Comparison of ENCODE assay signal across 11 cellular contexts in genomic region chr6:12735786-12736185, GRCh38. TPM values are rescaled to one million over a fixed set of nuclear protein-coding genes. Genes with fewer than 3 reads are reported as not detected.
A peak's percentile ranks its signal among the peaks of the same experiment; 100 is the strongest.
DNase-seq lines count a peak whose midpoint lies in the region; ATAC-seq, FAIRE-seq and TF ChIP-seq lines count a peak whose summit lies in the region.
"Had no signal": no experiment of that assay in that cellular context is flagged by ENCODE, and none has a peak within 500 bp of the region (broad histone marks: within the 10 kb centered on the region; RNA-seq: fewer than 3 reads in every experiment).

No MANE protein-coding gene starts in this region.

- no peaks in the 10 kb centered on the region for H3K4me1 ChIP-seq in A549
- no peaks in the 10 kb centered on the region for H3K4me1 ChIP-seq in liver (ENCODE audit: control insufficient read depth in 4 of 4, insufficient read depth in 4 of 4, low read length in 3 of 4)
- H3K4me1 ChIP-seq: Caco-2 had no signal

- CTCF ChIA-PET in A549 (lab: Yijun Ruan, JAX) = no interaction called here

- DNase-seq in A549 (ENCODE audit: low read depth in 1 of 2, low spot score in 1 of 2) (no peak), EH (ENCODE audit: low read depth) (peak; percentile 13), astrocyte of the hippocampus (ENCODE audit: low read depth, low spot score) (peak; percentile 28), DMS53 treated with DMSO at 0.1 percent for 48 hours (lab: John Stamatoyannopoulos, UW; ENCODE audit: unreplicated experiment) (no peak)
- DNase-seq: Caco-2; CD8-positive, alpha-beta T cell had no signal

- H3K4me3 ChIP-seq in A549 (no peak overlapping the region), liver (ENCODE audit: low read depth in 1 of 3, low read length in 3 of 3) (no peak overlapping the region)

- TF ChIP-seq CTCF in A549 (IDR thresholded peaks at IDR 0.05) (no peak), liver (IDR thresholded peaks at IDR 0.05; ENCODE audit: low read depth, low read length, missing input control) (no peak)

- POLR2A ChIA-PET in A549 (lab: Yijun Ruan, JAX) = no interaction called here

- no peak for TF ChIP-seq EP300 in A549 (IDR thresholded peaks at IDR 0.05)

- no peak for FAIRE-seq in A549 (lab: Jason Lieb, UNC)
- FAIRE-seq: GM18507, H54 had no signal

- no peak overlapping the region for H3K4me2 ChIP-seq in A549

- H3K9ac ChIP-seq in liver (ENCODE audit: low read depth in 1 of 2, low read length in 2 of 2) = no peak overlapping the region

- no peak overlapping the region for H3K27ac ChIP-seq in A549
- no peak overlapping the region for H3K27ac ChIP-seq in liver (ENCODE audit: low read depth in 1 of 2, low read length in 2 of 2)

- 0% methylated on average over 1 of the region's 1 CpG for WGBS in A549 (ENCODE audit: missing lambda C conversion rate)
- WGBS in liver = 57% methylated on average over 1 of the region's 1 CpG

- no peak for TF ChIP-seq POLR2A in A549 (IDR thresholded peaks at IDR 0.05; ENCODE audit: low read length)

- ATAC-seq in A549 = no peak
- no peak for ATAC-seq in HG02938 (IDR thresholded peaks at IDR 0.05; ENCODE audit: unreplicated experiment)
- no peak for ATAC-seq in HG02981 (IDR thresholded peaks at IDR 0.05; ENCODE audit: unreplicated experiment)
- ATAC-seq: CD8-positive, alpha-beta T cell had no signal

- no peak for TF ChIP-seq RAD21 in A549 (conservative IDR thresholded peaks at IDR 0.05 in 1 of 2, IDR thresholded peaks at IDR 0.05 in 1 of 2)
- TF ChIP-seq RAD21 in liver (IDR thresholded peaks at IDR 0.05) = no peak

- H3K9me3 ChIP-seq in A549 = no peaks in the 10 kb centered on the region
- no peaks in the 10 kb centered on the region for H3K9me3 ChIP-seq in liver (ENCODE audit: control insufficient read depth in 4 of 4, low read length in 3 of 4)
- H3K9me3 ChIP-seq: Caco-2 had no signal

- no peaks in the 10 kb centered on the region for H3K36me3 ChIP-seq in liver (ENCODE audit: control insufficient read depth in 4 of 4, insufficient read depth in 3 of 4, low read depth in 1 of 4, low read length in 3 of 4)

- peaks cover 0 to 2% (median 0%) of the 10 kb centered on the region in 4 donors for H3K27me3 ChIP-seq in liver (ENCODE audit: control insufficient read depth in 4 of 4, insufficient read depth in 4 of 4, low read length in 3 of 4)

TF ChIP-seq in A549, 52 proteins besides CTCF, POLR2A, EP300 and RAD21 (continues in another document):
- TF ChIP-seq PBX3 (IDR thresholded peaks at IDR 0.05) (no peak), EHF (CRISPR knock-in tag; IDR thresholded peaks at IDR 0.05) (no peak), KDM1A (IDR thresholded peaks at IDR 0.05; ENCODE audit: low read depth) (no peak), BCL3 (IDR thresholded peaks at IDR 0.05) (no peak)
- TF ChIP-seq, protein P1, sequence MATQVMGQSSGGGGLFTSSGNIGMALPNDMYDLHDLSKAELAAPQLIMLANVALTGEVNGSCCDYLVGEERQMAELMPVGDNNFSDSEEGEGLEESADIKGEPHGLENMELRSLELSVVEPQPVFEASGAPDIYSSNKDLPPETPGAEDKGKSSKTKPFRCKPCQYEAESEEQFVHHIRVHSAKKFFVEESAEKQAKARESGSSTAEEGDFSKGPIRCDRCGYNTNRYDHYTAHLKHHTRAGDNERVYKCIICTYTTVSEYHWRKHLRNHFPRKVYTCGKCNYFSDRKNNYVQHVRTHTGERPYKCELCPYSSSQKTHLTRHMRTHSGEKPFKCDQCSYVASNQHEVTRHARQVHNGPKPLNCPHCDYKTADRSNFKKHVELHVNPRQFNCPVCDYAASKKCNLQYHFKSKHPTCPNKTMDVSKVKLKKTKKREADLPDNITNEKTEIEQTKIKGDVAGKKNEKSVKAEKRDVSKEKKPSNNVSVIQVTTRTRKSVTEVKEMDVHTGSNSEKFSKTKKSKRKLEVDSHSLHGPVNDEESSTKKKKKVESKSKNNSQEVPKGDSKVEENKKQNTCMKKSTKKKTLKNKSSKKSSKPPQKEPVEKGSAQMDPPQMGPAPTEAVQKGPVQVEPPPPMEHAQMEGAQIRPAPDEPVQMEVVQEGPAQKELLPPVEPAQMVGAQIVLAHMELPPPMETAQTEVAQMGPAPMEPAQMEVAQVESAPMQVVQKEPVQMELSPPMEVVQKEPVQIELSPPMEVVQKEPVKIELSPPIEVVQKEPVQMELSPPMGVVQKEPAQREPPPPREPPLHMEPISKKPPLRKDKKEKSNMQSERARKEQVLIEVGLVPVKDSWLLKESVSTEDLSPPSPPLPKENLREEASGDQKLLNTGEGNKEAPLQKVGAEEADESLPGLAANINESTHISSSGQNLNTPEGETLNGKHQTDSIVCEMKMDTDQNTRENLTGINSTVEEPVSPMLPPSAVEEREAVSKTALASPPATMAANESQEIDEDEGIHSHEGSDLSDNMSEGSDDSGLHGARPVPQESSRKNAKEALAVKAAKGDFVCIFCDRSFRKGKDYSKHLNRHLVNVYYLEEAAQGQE (IDR thresholded peaks at IDR 0.05) = peak; percentile 70

TF ChIP-seq in liver, 16 proteins besides CTCF, POLR2A, EP300 and RAD21:
- TF ChIP-seq, protein P1 (IDR thresholded peaks at IDR 0.05) = peak; percentile 93
- TF ChIP-seq HNF4G (IDR thresholded peaks at IDR 0.05) = no peak

RNA-seq across cellular contexts. Expression of gene PHACTR1, which starts 19.2 kb away (rescaled TPM):
- not detected in 2 replicates for polyA plus RNA-seq in A549 (2011; rRNA removed)
- polyA plus RNA-seq in A549 (2012; cell fraction: cytosol; rRNA removed) = not detected in 2 replicates
- polyA plus RNA-seq in A549 (2012; cell fraction: nucleus; rRNA removed) = 0.01 TPM in 1 of 2 replicates, not detected in the other
- polyA plus RNA-seq in A549 (2017; fragmentation: RNase III; extraction: RNeasy Plus Mini Kit Qiagen cat#74134 plus additional on column Dnase treatment) = 0.07 TPM in 1 of 3 replicates, not detected in the others
- polyA minus RNA-seq in A549 (2011; rRNA and poly(A)+ RNA removed) = not detected in 2 replicates
- 1 to 10 TPM in 1 of 2 donors, under 1 TPM in 1; 0.92 to 1.5 TPM for total RNA-seq in liver
- polyA plus RNA-seq in liver = under 1 TPM; 0.31 to 0.67 TPM

Comparison
In these comparisons a context has a peak if more than half of its experiments do, and no peak if none do; other contexts are left out.
1. DNase-seq: peak in EH (single experiment) and astrocyte of the hippocampus (single experiment); none in A549 (0 of 2) and DMS53 treated with DMSO at 0.1 percent for 48 hours (single experiment).